Comparison of ENCODE assay signal across 22 cellular contexts in genomic region chr17:39104657-39105056, GRCh38.
"Had no signal": no experiment of that assay in that cellular context is flagged by ENCODE, and none has a peak within 500 bp of the region (broad histone marks: within the 10 kb centered on the region; RNA-seq: fewer than 3 reads in every experiment).

No MANE protein-coding gene starts in this region.

- H3K9me3 ChIP-seq: thoracic aorta, upper lobe of left lung had no signal

- H3K27me3 ChIP-seq: dorsolateral prefrontal cortex, upper lobe of left lung had no signal

- ATAC-seq: activated T-cell treated with anti-CD3 and anti-CD28 coated beads, Interleukin-2, amount 50 U/mL, for 72 hours; left lobe of liver had no signal

- H3K9me3 Mint-ChIP-seq: activated naive CD4-positive, alpha-beta T cell treated with anti-CD3 and anti-CD28 coated beads, Interleukin-2, amount 50 U/mL, for 24 hours; activated T-cell treated with anti-CD3 and anti-CD28 coated beads, Interleukin-2, amount 50 U/mL, for 72 hours; nephron progenitor cell; stimulated activated naive CD8-positive, alpha-beta T cell treated with anti-CD3 and anti-CD28 coated beads, Interleukin-15, Interleukin-2, amounts not matched to agents 100 ng/mL and 50 ng/mL, for 24 hours had no signal

- H3K27me3 Mint-ChIP-seq: activated naive CD4-positive, alpha-beta T cell treated with anti-CD3 and anti-CD28 coated beads, Interleukin-2, amount 50 U/mL, for 24 hours; stimulated activated naive CD8-positive, alpha-beta T cell treated with anti-CD3 and anti-CD28 coated beads, Interleukin-15, Interleukin-2, amounts not matched to agents 100 ng/mL and 50 ng/mL, for 24 hours had no signal

- DNase-seq: activated CD4-positive, CD25-positive, alpha-beta regulatory T cell treated with anti-CD3 and anti-CD28 coated beads, Interleukin-2, amount 50 U/mL, for 72 hours; activated CD8-positive, alpha-beta memory T cell treated with anti-CD3 and anti-CD28 coated beads for 24 hours; activated gamma-delta T cell; activated T-cell treated with anti-CD3 and anti-CD28 coated beads, Interleukin-2, amount 50 U/mL, for 72 hours; dorsolateral prefrontal cortex; glutamatergic neuron; kidney; mammary epithelial cell; midbrain; nephron progenitor cell; occipital lobe; stimulated activated CD4-positive, alpha-beta T cell treated with anti-CD3 and anti-CD28 coated beads, Interleukin-15, amount 100 ng/mL, for 24 hours; stimulated activated CD4-positive, alpha-beta T cell treated with anti-CD3 and anti-CD28 coated beads, Interleukin-2, amount 100 ng/mL, for 48 hours; T-helper 2 cell; upper lobe of left lung had no signal

- H3K27ac ChIP-seq: dorsolateral prefrontal cortex, skin epidermis, thoracic aorta, upper lobe of left lung, VCaP had no signal

- H3K36me3 ChIP-seq: thoracic aorta, upper lobe of left lung had no signal

- H3K27ac Mint-ChIP-seq: activated naive CD4-positive, alpha-beta T cell treated with anti-CD3 and anti-CD28 coated beads, Interleukin-2, amount 50 U/mL, for 24 hours; activated T-cell treated with anti-CD3 and anti-CD28 coated beads, Interleukin-2, amount 50 U/mL, for 72 hours; progenitor cell of endocrine pancreas; stimulated activated naive CD8-positive, alpha-beta T cell treated with anti-CD3 and anti-CD28 coated beads, Interleukin-15, Interleukin-2, amounts not matched to agents 100 ng/mL and 50 ng/mL, for 24 hours had no signal

- H3K4me3 Mint-ChIP-seq: activated naive CD4-positive, alpha-beta T cell treated with anti-CD3 and anti-CD28 coated beads, Interleukin-2, amount 50 U/mL, for 24 hours; activated T-cell treated with anti-CD3 and anti-CD28 coated beads, Interleukin-2, amount 50 U/mL, for 72 hours; nephron progenitor cell; stimulated activated naive CD8-positive, alpha-beta T cell treated with anti-CD3 and anti-CD28 coated beads, Interleukin-15, Interleukin-2, amounts not matched to agents 100 ng/mL and 50 ng/mL, for 24 hours had no signal

- H3K4me3 ChIP-seq: dorsolateral prefrontal cortex, skin epidermis, thoracic aorta, upper lobe of left lung had no signal

- H3K36me3 Mint-ChIP-seq: activated naive CD4-positive, alpha-beta T cell treated with anti-CD3 and anti-CD28 coated beads, Interleukin-2, amount 50 U/mL, for 24 hours had no signal
